ENCODE assay signal across 1 cellular context in genomic region chr9:12785251-12785880, GRCh38.
TF ChIP-seq lines count a peak whose summit lies in the region.

No MANE protein-coding gene starts in this region.

TF ChIP-seq in K562, 482 proteins besides CTCF, POLR2A, EP300 and RAD21 (continued from another document):
- no peak for TF ChIP-seq ZBTB12 (CRISPR knock-in tag; IDR thresholded peaks at IDR 0.05)
- no peak for TF ChIP-seq CCNT2 (IDR thresholded peaks at IDR 0.05; ENCODE audit: borderline replicate concordance, extremely low read depth, insufficient read length, low read depth, low read length)
- TF ChIP-seq ILF3 (IDR thresholded peaks at IDR 0.05; ENCODE audit: borderline replicate concordance): no peak
- TF ChIP-seq DLX4 (CRISPR knock-in tag; IDR thresholded peaks at IDR 0.05): no peak
- TF ChIP-seq RUNX1 (IDR thresholded peaks at IDR 0.05; ENCODE audit: low read depth): no peak
- TF ChIP-seq ZNF592 (IDR thresholded peaks at IDR 0.05): no peak
- TF ChIP-seq TBP (optimal IDR thresholded peaks at IDR 0.05; ENCODE audit: low read depth, low read length): no peak
- TF ChIP-seq HDAC6 (IDR thresholded peaks at IDR 0.05; ENCODE audit: low read depth, low read length): no peak
- TF ChIP-seq RFX7 (CRISPR knock-in tag; IDR thresholded peaks at IDR 0.05): no peak
- no peak for TF ChIP-seq ZNF449 (CRISPR knock-in tag; IDR thresholded peaks at IDR 0.05)
